ENCODE assay signal across 18 cellular contexts in the genomic region with DNA sequence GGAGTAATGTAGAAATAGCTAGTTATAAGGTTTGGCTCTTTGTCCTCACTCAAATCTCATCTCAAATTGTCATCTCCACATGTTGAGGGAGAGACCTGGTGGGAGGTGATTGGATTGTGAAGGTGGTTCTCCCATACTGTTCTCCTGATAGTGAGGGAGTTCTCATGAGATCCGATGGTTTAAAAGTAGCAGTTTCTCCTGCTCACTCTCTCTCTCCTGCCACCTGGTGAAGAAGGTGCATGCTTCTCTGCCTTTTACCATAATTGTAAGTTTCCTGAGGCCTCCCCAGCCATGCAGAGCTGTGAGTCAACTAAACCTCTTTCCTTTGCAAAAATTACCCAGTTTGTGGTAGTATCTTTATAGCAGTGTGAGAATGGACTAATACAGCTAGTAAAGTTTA.
DNase-seq lines count a peak whose midpoint lies in the region; ATAC-seq and TF ChIP-seq lines count a peak whose summit lies in the region.
"Had no signal": no experiment of that assay in that cellular context is flagged by ENCODE, and none has a peak within 500 bp of the region (broad histone marks: within the 10 kb centered on the region; RNA-seq: fewer than 3 reads in every experiment).

No MANE protein-coding gene starts in this region.

- peak; percentile 15; the same call in 1 of the 2 replicates for TF ChIP-seq RAD21 in Ishikawa (IDR thresholded peaks at IDR 0.05; ENCODE audit: low read depth)

- H3K9me3 ChIP-seq in hepatocyte (ENCODE audit: low read depth) (no peaks in the 10 kb centered on the region), trophoblast cell (ENCODE audit: insufficient read depth, low read depth, low read length) (no peaks in the 10 kb centered on the region), WERI-Rb-1 (ENCODE audit: severe bottlenecking) (no peaks in the 10 kb centered on the region), upper lobe of right lung (no peaks in the 10 kb centered on the region)
- H3K9me3 ChIP-seq: BLaER1 treated with 17β-estradiol and CSF1 and Interleukin-3, amounts not matched to agents 10 nM and 100 nM; SJCRH30 had no signal

- H3K4ac ChIP-seq in trophoblast cell (ENCODE audit: low read depth, low read length): no peak overlapping the region

- WGBS in hepatocyte (ENCODE audit: low lambda C conversion rate, missing lambda C conversion rate): 28% methylated on average over 1 of the region's 1 CpG
- no CpG with 5 or more reads among the region's 1 CpG for WGBS in trophoblast cell (ENCODE audit: extremely low coverage, insufficient coverage, insufficient read length)

- no peak overlapping the region for H3K27ac ChIP-seq in hepatocyte
- no peak overlapping the region for H3K27ac ChIP-seq in trophoblast cell (ENCODE audit: low read depth, low read length)
- H3K27ac ChIP-seq in WERI-Rb-1: no peak overlapping the region
- no peak overlapping the region for H3K27ac ChIP-seq in upper lobe of right lung
- H3K27ac ChIP-seq: BLaER1 treated with 17β-estradiol and CSF1 and Interleukin-3, amounts not matched to agents 10 nM and 100 nM; SJCRH30 had no signal

- H3K4me3 Mint-ChIP-seq in Calu3 (ENCODE audit: low read depth, unreplicated experiment): no peak overlapping the region
- H3K4me3 Mint-ChIP-seq: CD8-positive, alpha-beta memory T cell had no signal

- H3K36me3 ChIP-seq in hepatocyte (replicated peaks; ENCODE audit: insufficient read depth, low read depth) (no peaks in the 10 kb centered on the region), trophoblast cell (ENCODE audit: control insufficient read depth in 1 of 2, insufficient read depth in 2 of 2, low read length in 2 of 2) (no peaks in the 10 kb centered on the region), WERI-Rb-1 (no peaks in the 10 kb centered on the region), upper lobe of right lung (no peaks in the 10 kb centered on the region)
- H3K36me3 ChIP-seq: BLaER1 treated with 17β-estradiol and CSF1 and Interleukin-3, amounts not matched to agents 10 nM and 100 nM; SJCRH30 had no signal

- ATAC-seq in upper lobe of right lung: no peak
- ATAC-seq: GM12878, Panc1 had no signal

- H3K79me1 ChIP-seq in trophoblast cell (ENCODE audit: low read length): peaks cover 2% of the 10 kb centered on the region

- TF ChIP-seq EP300 in Ishikawa (IDR thresholded peaks at IDR 0.05; ENCODE audit: borderline replicate concordance): no peak

- H3K18ac ChIP-seq in trophoblast cell (ENCODE audit: low read length): no peak overlapping the region

- H3K27me3 ChIP-seq in hepatocyte (no peaks in the 10 kb centered on the region), trophoblast cell (ENCODE audit: insufficient read depth, low read length) (no peaks in the 10 kb centered on the region), WERI-Rb-1 (ENCODE audit: insufficient read depth, low read depth, severe bottlenecking) (no peaks in the 10 kb centered on the region), upper lobe of right lung (no peaks in the 10 kb centered on the region)
- H3K27me3 ChIP-seq: BLaER1 treated with 17β-estradiol and CSF1 and Interleukin-3, amounts not matched to agents 10 nM and 100 nM; SJCRH30 had no signal

- H3K4me3 ChIP-seq in hepatocyte (no peak overlapping the region), trophoblast cell (ENCODE audit: low read depth, low read length) (no peak overlapping the region), WERI-Rb-1 (ENCODE audit: low read depth, low read length) (no peak overlapping the region), upper lobe of right lung (no peak overlapping the region)
- H3K4me3 ChIP-seq: BLaER1 treated with 17β-estradiol and CSF1 and Interleukin-3, amounts not matched to agents 10 nM and 100 nM; GM12878; SJCRH30 had no signal

- no peak overlapping the region for H2BK12ac ChIP-seq in trophoblast cell (ENCODE audit: low read length)

- H3K79me2 ChIP-seq in hepatocyte (no peaks in the 10 kb centered on the region), trophoblast cell (ENCODE audit: control insufficient read depth, insufficient read depth, low read length, poor library complexity) (no peaks in the 10 kb centered on the region)

- no peaks in the 10 kb centered on the region for H3K9me3 Mint-ChIP-seq in Calu3 (ENCODE audit: low read depth, unreplicated experiment)

- TF ChIP-seq CTCF in hepatocyte (IDR thresholded peaks at IDR 0.05; ENCODE audit: poor library complexity): peak; percentile 10
- no peak for TF ChIP-seq CTCF in Calu3 (IDR thresholded peaks at IDR 0.05; ENCODE audit: unreplicated experiment)
- TF ChIP-seq CTCF in WERI-Rb-1 (IDR thresholded peaks at IDR 0.05; ENCODE audit: low read depth, low read length): no peak
- TF ChIP-seq CTCF in upper lobe of right lung (IDR thresholded peaks at IDR 0.05): no peak

- BruUV-seq in Calu3 (replicated peaks; lab: Mats Ljungman, UMichigan): no TSS peak

- H2AFZ ChIP-seq in hepatocyte (no peak overlapping the region), trophoblast cell (ENCODE audit: insufficient read depth, low read length, poor library complexity) (no peak overlapping the region)

- H3K4me2 ChIP-seq in hepatocyte (no peak overlapping the region), trophoblast cell (ENCODE audit: low read length) (no peak overlapping the region)
- H3K4me2 ChIP-seq: BLaER1 treated with 17β-estradiol and CSF1 and Interleukin-3, amounts not matched to agents 10 nM and 100 nM had no signal

- DNase-seq in ELF-1 (ENCODE audit: low read depth, low spot score) (peak; percentile 14), hepatocyte (ENCODE audit: low spot score) (no peak), trophoblast cell (no peak), Calu3 (no peak), WERI-Rb-1 (no peak), upper lobe of right lung (no peak)
- DNase-seq: CD8-positive, alpha-beta memory T cell; GF-D8; NCI-H1417; NCI-H187; NCI-H2107; NCI-H345; NCI-H524 treated with DMSO at 0.1 percent for 48 hours; SJCRH30 had no signal

- H2BK120ac ChIP-seq in trophoblast cell (ENCODE audit: insufficient read depth, low read length, poor library complexity): no peak overlapping the region

- H4K12ac ChIP-seq in trophoblast cell (ENCODE audit: low read depth, low read length): no peak overlapping the region

- H3K27ac Mint-ChIP-seq in Calu3 (ENCODE audit: unreplicated experiment): no peak overlapping the region
- H3K27ac Mint-ChIP-seq: CD8-positive, alpha-beta memory T cell had no signal

- no peak overlapping the region for H4K8ac ChIP-seq in trophoblast cell (ENCODE audit: low read depth, low read length)

- H3K9me2 ChIP-seq in hepatocyte (replicated peaks; ENCODE audit: insufficient read depth): no peaks in the 10 kb centered on the region

- no peaks in the 10 kb centered on the region for H3K4me1 ChIP-seq in hepatocyte (ENCODE audit: insufficient read depth)
- H3K4me1 ChIP-seq in trophoblast cell (ENCODE audit: control insufficient read depth in 1 of 2, insufficient read depth in 2 of 2, low read length in 2 of 2): peaks cover 0 to 6% of the 10 kb centered on the region in 2 experiments
- no peaks in the 10 kb centered on the region for H3K4me1 ChIP-seq in upper lobe of right lung
- H3K4me1 ChIP-seq: SJCRH30 had no signal

- H3K36me3 Mint-ChIP-seq in Calu3 (ENCODE audit: insufficient read depth, unreplicated experiment): no peaks in the 10 kb centered on the region
- H3K36me3 Mint-ChIP-seq: CD8-positive, alpha-beta memory T cell had no signal

- no peak overlapping the region for H3K9ac ChIP-seq in trophoblast cell (ENCODE audit: low read length)
- H3K9ac ChIP-seq: BLaER1 treated with 17β-estradiol and CSF1 and Interleukin-3, amounts not matched to agents 10 nM and 100 nM had no signal

- intact Hi-C loops in Calu3 (cut with micrococcal nuclease; ENCODE audit: unreplicated experiment) (no loop called here), upper lobe of right lung (cut with DNase I) (no loop called here)

- no peak overlapping the region for H4K91ac ChIP-seq in trophoblast cell (ENCODE audit: low read depth, low read length)

- H4K20me1 ChIP-seq in hepatocyte (ENCODE audit: insufficient read depth, poor library complexity, severe bottlenecking): no peaks in the 10 kb centered on the region
- H4K20me1 ChIP-seq: BLaER1 treated with 17β-estradiol and CSF1 and Interleukin-3, amounts not matched to agents 10 nM and 100 nM had no signal

- no peaks in the 10 kb centered on the region for H3K27me3 Mint-ChIP-seq in Calu3 (ENCODE audit: unreplicated experiment)
- H3K27me3 Mint-ChIP-seq: CD8-positive, alpha-beta memory T cell had no signal

- no peak overlapping the region for H3K23ac ChIP-seq in trophoblast cell (ENCODE audit: low read length)

- CTCF ChIA-PET in Calu3 (lab: Charles Lee): no interaction called here

- H3K14ac ChIP-seq in trophoblast cell (ENCODE audit: low read length): no peak overlapping the region

- H2BK5ac ChIP-seq in trophoblast cell (ENCODE audit: low read depth, low read length, poor library complexity): peak overlapping the region; percentile 33

- H2AK5ac ChIP-seq in trophoblast cell (ENCODE audit: low read length): no peak overlapping the region

- no peaks in the 10 kb centered on the region for H3K4me1 Mint-ChIP-seq in Calu3 (ENCODE audit: low read depth, unreplicated experiment)
- H3K4me1 Mint-ChIP-seq: CD8-positive, alpha-beta memory T cell had no signal

TF ChIP-seq in Ishikawa, 13 proteins besides CTCF, POLR2A, EP300 and RAD21 (continues in another document):
- TF ChIP-seq, protein P1, sequence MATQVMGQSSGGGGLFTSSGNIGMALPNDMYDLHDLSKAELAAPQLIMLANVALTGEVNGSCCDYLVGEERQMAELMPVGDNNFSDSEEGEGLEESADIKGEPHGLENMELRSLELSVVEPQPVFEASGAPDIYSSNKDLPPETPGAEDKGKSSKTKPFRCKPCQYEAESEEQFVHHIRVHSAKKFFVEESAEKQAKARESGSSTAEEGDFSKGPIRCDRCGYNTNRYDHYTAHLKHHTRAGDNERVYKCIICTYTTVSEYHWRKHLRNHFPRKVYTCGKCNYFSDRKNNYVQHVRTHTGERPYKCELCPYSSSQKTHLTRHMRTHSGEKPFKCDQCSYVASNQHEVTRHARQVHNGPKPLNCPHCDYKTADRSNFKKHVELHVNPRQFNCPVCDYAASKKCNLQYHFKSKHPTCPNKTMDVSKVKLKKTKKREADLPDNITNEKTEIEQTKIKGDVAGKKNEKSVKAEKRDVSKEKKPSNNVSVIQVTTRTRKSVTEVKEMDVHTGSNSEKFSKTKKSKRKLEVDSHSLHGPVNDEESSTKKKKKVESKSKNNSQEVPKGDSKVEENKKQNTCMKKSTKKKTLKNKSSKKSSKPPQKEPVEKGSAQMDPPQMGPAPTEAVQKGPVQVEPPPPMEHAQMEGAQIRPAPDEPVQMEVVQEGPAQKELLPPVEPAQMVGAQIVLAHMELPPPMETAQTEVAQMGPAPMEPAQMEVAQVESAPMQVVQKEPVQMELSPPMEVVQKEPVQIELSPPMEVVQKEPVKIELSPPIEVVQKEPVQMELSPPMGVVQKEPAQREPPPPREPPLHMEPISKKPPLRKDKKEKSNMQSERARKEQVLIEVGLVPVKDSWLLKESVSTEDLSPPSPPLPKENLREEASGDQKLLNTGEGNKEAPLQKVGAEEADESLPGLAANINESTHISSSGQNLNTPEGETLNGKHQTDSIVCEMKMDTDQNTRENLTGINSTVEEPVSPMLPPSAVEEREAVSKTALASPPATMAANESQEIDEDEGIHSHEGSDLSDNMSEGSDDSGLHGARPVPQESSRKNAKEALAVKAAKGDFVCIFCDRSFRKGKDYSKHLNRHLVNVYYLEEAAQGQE (IDR thresholded peaks at IDR 0.05; ENCODE audit: low read depth): no peak
- no peak for TF ChIP-seq ZBTB7A (IDR thresholded peaks at IDR 0.05; ENCODE audit: low read depth)
- TF ChIP-seq YY1 (IDR thresholded peaks at IDR 0.05; ENCODE audit: low read depth): no peak
